In genomic region chr19:1656988-1657536, GRCh38 we compare ENCODE assay signal across 20 cellular contexts. TPM values are rescaled to one million over a fixed set of nuclear protein-coding genes. Genes with fewer than 3 reads are reported as not detected.
DNase-seq lines count a peak whose midpoint lies in the region; ATAC-seq and TF ChIP-seq lines count a peak whose summit lies in the region.
"Had no signal": no experiment of that assay in that cellular context is flagged by ENCODE, and none has a peak within 500 bp of the region (broad histone marks: within the 10 kb centered on the region; RNA-seq: fewer than 3 reads in every experiment).

No MANE protein-coding gene starts in this region.

- intact Hi-C loops in body of pancreas (cut with DNase I) = no loop called here

- peaks cover 1% of the 10 kb centered on the region for H3K27me3 Mint-ChIP-seq in activated naive CD4-positive, alpha-beta T cell treated with anti-CD3 and anti-CD28 coated beads, Interleukin-2, amount 50 U/mL, for 24 hours
- peaks cover 12% of the 10 kb centered on the region for H3K27me3 Mint-ChIP-seq in neural progenitor cell (ENCODE audit: insufficient read depth, low read depth)

- no peak for TF ChIP-seq POLR2A in body of pancreas (IDR thresholded peaks at IDR 0.05)

- H3K9me3 ChIP-seq in body of pancreas = no peaks in the 10 kb centered on the region
- H3K9me3 ChIP-seq in neural progenitor cell (ENCODE audit: low read depth) = no peaks in the 10 kb centered on the region
- H3K9me3 ChIP-seq: SK-N-SH had no signal

- DNase-seq in activated naive CD4-positive, alpha-beta T cell treated with Interleukin-2 at 50 U/mL for 16 hours = no peak
- DNase-seq in body of pancreas (no peak), neural progenitor cell (ENCODE audit: low spot score) (no peak), amniotic stem cell (lab: John Stamatoyannopoulos, UW) (no peak), HuH-7 (ENCODE audit: low spot score) (no peak), NCI-H774 (lab: John Stamatoyannopoulos, UW) (no peak)
- DNase-seq: ACHN, EL, GF-D8, KG1, NCI-H1092 treated with DMSO at 0.1 percent for 48 hours, NCI-H1436 treated with DMSO at 0.1 percent for 48 hours, NCI-H1930, SIG-M5, SK-N-SH had no signal

- H3K27me3 ChIP-seq in body of pancreas = no peaks in the 10 kb centered on the region
- no peaks in the 10 kb centered on the region for H3K27me3 ChIP-seq in neural progenitor cell

- no peaks in the 10 kb centered on the region for H4K20me1 ChIP-seq in neural progenitor cell (ENCODE audit: low read depth)

- peak overlapping the region; percentile 41 for H3K27ac Mint-ChIP-seq in activated naive CD4-positive, alpha-beta T cell treated with anti-CD3 and anti-CD28 coated beads, Interleukin-2, amount 50 U/mL, for 24 hours
- H3K27ac Mint-ChIP-seq in neural progenitor cell = peak overlapping the region; percentile 85

- H3K4me3 ChIP-seq in body of pancreas (no peak overlapping the region), neural progenitor cell (no peak overlapping the region)

- H3K36me3 ChIP-seq in body of pancreas (replicated peaks in 1 of 2; ENCODE audit: insufficient read depth in 1 of 2, low read depth in 2 of 2) (no peaks in the 10 kb centered on the region), neural progenitor cell (no peaks in the 10 kb centered on the region)

- 85 to 93% methylated on average over 6 to 8 of the region's 8 CpGs for WGBS in body of pancreas, 2 donors

- no peak overlapping the region for H3K9ac ChIP-seq in neural progenitor cell
- H3K9ac ChIP-seq: SK-N-SH had no signal

- no peak overlapping the region for H3K4me3 Mint-ChIP-seq in activated naive CD4-positive, alpha-beta T cell treated with anti-CD3 and anti-CD28 coated beads, Interleukin-2, amount 50 U/mL, for 24 hours
- no peak overlapping the region for H3K4me3 Mint-ChIP-seq in neural progenitor cell
- H3K4me3 Mint-ChIP-seq: H9 had no signal

- H3K4me1 Mint-ChIP-seq in activated naive CD4-positive, alpha-beta T cell treated with anti-CD3 and anti-CD28 coated beads, Interleukin-2, amount 50 U/mL, for 24 hours = no peaks in the 10 kb centered on the region
- peaks cover 3% of the 10 kb centered on the region for H3K4me1 Mint-ChIP-seq in neural progenitor cell

- ATAC-seq in body of pancreas (no peak), HG02623 (IDR thresholded peaks at IDR 0.05; ENCODE audit: unreplicated experiment) (no peak)
- ATAC-seq: Panc1 had no signal

- H3K4me1 ChIP-seq in body of pancreas = peaks cover 16% of the 10 kb centered on the region
- H3K4me1 ChIP-seq in neural progenitor cell = no peaks in the 10 kb centered on the region

- no peaks in the 10 kb centered on the region for H3K36me3 Mint-ChIP-seq in activated naive CD4-positive, alpha-beta T cell treated with anti-CD3 and anti-CD28 coated beads, Interleukin-2, amount 50 U/mL, for 24 hours
- H3K36me3 Mint-ChIP-seq in neural progenitor cell = no peaks in the 10 kb centered on the region

- no peak overlapping the region for H3K4me2 ChIP-seq in neural progenitor cell
- H3K4me2 ChIP-seq: SK-N-SH had no signal

- H3K79me2 ChIP-seq in neural progenitor cell (ENCODE audit: low read depth) = peaks cover under 1% of the 10 kb centered on the region

- H3K9me3 Mint-ChIP-seq in activated naive CD4-positive, alpha-beta T cell treated with anti-CD3 and anti-CD28 coated beads, Interleukin-2, amount 50 U/mL, for 24 hours = no peaks in the 10 kb centered on the region
- H3K9me3 Mint-ChIP-seq in neural progenitor cell = no peaks in the 10 kb centered on the region

- H3F3A ChIP-seq in neural progenitor cell (ENCODE audit: low read depth) = peaks cover 4% of the 10 kb centered on the region

- TF ChIP-seq CTCF in body of pancreas (IDR thresholded peaks at IDR 0.05) (no peak), neural progenitor cell (IDR thresholded peaks at IDR 0.05) (no peak)

- H2AFZ ChIP-seq in neural progenitor cell (replicated peaks) = no peak overlapping the region

- H3K27ac ChIP-seq in body of pancreas = peak overlapping the region; percentile 4 to 67 (median 56)
- H3K27ac ChIP-seq in neural progenitor cell = no peak overlapping the region
- H3K27ac ChIP-seq: 22Rv1 had no signal

RNA-seq across cellular contexts. Expression of gene TCF3, which starts 4.6 kb away (rescaled TPM):
- total RNA-seq in body of pancreas = 10 to 100 TPM; 23.7 to 25.4 TPM
- 131 and 332 TPM in 2 replicates for total RNA-seq in neural progenitor cell (ENCODE audit: low replicate concordance)

RNA-seq across cellular contexts. Expression of gene UQCR11, which starts 51.8 kb away (rescaled TPM):
- 10 to 100 TPM; 12.2 to 52.4 TPM for total RNA-seq in body of pancreas
- 37.4 and 51.4 TPM in 2 replicates for total RNA-seq in neural progenitor cell (ENCODE audit: low replicate concordance)
